1 cellular context compared by ENCODE assay signal in genomic region chr7:150202894-150203293, GRCh38.
TF ChIP-seq lines count a peak whose summit lies in the region.

No MANE protein-coding gene starts in this region.

TF ChIP-seq in HepG2, 621 proteins besides CTCF, POLR2A, EP300 and RAD21:
- TF ChIP-seq MAFK (conservative IDR thresholded peaks at IDR 0.05 in 1 of 2, IDR thresholded peaks at IDR 0.05 in 1 of 2; ENCODE audit: low read length in 2 of 2), result peak in 1 of 2 experiments; percentile 17; a peak in 1 of 4 replicates
